ENCODE assay signal across 1 cellular context in the genomic region with DNA sequence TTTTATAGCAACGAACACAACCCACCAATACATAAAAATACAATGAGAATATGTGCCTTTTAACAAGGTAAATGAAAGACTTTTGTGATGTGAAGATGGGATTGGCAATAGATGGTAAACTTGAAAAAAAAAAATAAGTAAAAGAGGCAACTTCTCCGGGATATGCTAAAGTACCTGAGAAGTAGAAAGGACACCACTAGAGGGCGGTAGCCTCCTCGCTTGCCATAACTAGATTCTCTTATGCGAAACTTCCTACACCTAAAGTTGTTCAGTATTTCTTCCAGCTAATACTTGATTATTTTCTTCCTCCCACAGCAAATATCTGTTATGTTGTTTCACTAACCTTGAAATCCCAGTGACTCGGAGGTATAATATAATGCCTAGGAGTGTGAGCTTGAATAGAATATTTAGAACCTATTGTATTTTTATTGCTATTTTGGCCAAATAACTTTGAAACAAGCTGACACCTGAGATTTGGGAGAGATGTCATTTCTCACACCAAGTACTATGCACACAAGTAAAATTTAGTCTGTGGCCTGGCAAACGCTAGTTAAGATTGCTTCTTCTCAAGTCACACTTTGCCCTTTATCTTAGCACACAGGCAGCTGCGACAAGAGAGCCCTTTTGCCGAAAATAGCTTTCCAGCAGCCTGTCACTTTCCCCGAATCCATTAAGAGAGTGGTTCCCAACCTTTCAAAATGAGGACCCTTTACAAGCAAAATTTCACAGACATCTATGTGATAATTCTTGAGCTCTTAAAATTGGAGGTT.
TF ChIP-seq lines count a peak whose summit lies in the region.

No MANE protein-coding gene starts in this region.

TF ChIP-seq in IMR-90, 13 proteins besides CTCF, POLR2A, EP300 and RAD21:
- TF ChIP-seq MAZ (IDR thresholded peaks at IDR 0.05; ENCODE audit: borderline replicate concordance, low read depth, low read length) (no peak), CHD1 (IDR thresholded peaks at IDR 0.05; ENCODE audit: low read depth, low read length) (no peak), SMC3 (IDR thresholded peaks at IDR 0.05; ENCODE audit: low read depth, low read length) (peak; percentile 95)
TF ChIP-seq in IMR-90: peak in this region for 1.
